Comparison of ENCODE assay signal across 13 cellular contexts in genomic region chr5:150789431-150789830, GRCh38. TPM values are rescaled to one million over a fixed set of nuclear protein-coding genes. Genes with fewer than 3 reads are reported as not detected.
A peak's percentile ranks its signal among the peaks of the same experiment; 100 is the strongest.
DNase-seq lines count a peak whose midpoint lies in the region; ATAC-seq and TF ChIP-seq lines count a peak whose summit lies in the region.
"Had no signal": no experiment of that assay in that cellular context is flagged by ENCODE, and none has a peak within 500 bp of the region (broad histone marks: within the 10 kb centered on the region; RNA-seq: fewer than 3 reads in every experiment).

No MANE protein-coding gene starts in this region.

- H2AFZ ChIP-seq in DND-41 (ENCODE audit: low read depth, low read length) (no peak overlapping the region), Loucy (ENCODE audit: low read length) (no peak overlapping the region)

- H3K79me2 ChIP-seq in DND-41 (ENCODE audit: insufficient read depth, low read length) (peaks cover 72% of the 10 kb centered on the region), Loucy (ENCODE audit: insufficient read depth, low read length) (peaks cover 100% of the 10 kb centered on the region)

- peak overlapping the region in 8 of 10 donors; percentile 41 to 95 (median 86) for H3K27ac Mint-ChIP-seq in naive thymus-derived CD8-positive, alpha-beta T cell
- H3K27ac Mint-ChIP-seq in nephron progenitor cell: no peak overlapping the region

- H3K36me3 ChIP-seq in DND-41 (ENCODE audit: insufficient read depth, low read length): no peaks in the 10 kb centered on the region
- peaks cover 30% of the 10 kb centered on the region for H3K36me3 ChIP-seq in Loucy (ENCODE audit: insufficient read depth, low read length)
- H3K36me3 ChIP-seq in body of pancreas (replicated peaks in 1 of 2; ENCODE audit: insufficient read depth in 1 of 2, low read depth in 2 of 2): no peaks in the 10 kb centered on the region

- no peaks in the 10 kb centered on the region for H3K9me2 ChIP-seq in Loucy (replicated peaks; ENCODE audit: low read depth, low read length)

- peaks cover 8% of the 10 kb centered on the region for H3F3A ChIP-seq in Loucy (ENCODE audit: low read depth)

- H3K4me1 ChIP-seq in DND-41 (ENCODE audit: insufficient read depth, low read length) (peaks cover 31% of the 10 kb centered on the region), Loucy (ENCODE audit: insufficient read depth, low read length, poor library complexity, severe bottlenecking) (peaks cover 66% of the 10 kb centered on the region), body of pancreas (peaks cover 13% of the 10 kb centered on the region)

- TF ChIP-seq CTCF in DND-41 (IDR thresholded peaks at IDR 0.05; ENCODE audit: borderline replicate concordance, extremely low read depth, low read length, poor library complexity, severe bottlenecking): no peak
- no peak for TF ChIP-seq CTCF in Loucy (conservative IDR thresholded peaks at IDR 0.05; ENCODE audit: low read length)
- no peak for TF ChIP-seq CTCF in body of pancreas (IDR thresholded peaks at IDR 0.05)
- no peak for TF ChIP-seq CTCF in nephron progenitor cell (IDR thresholded peaks at IDR 0.05)

- POLR2A ChIA-PET in naive thymus-derived CD8-positive, alpha-beta T cell (lab: Charles Lee): interaction anchor here (1.4 to 1.6 kb wide), 2 partner anchors 10 to 31 kb away, joined by 6 to 10 read pairs; partner anchors contain the start of genes DCTN4 and SMIM3

- no peaks in the 10 kb centered on the region for H3K27me3 ChIP-seq in DND-41 (ENCODE audit: insufficient read depth, low read length, poor library complexity)
- H3K27me3 ChIP-seq in Loucy (ENCODE audit: insufficient read depth, low read length, poor library complexity, severe bottlenecking): no peaks in the 10 kb centered on the region
- no peaks in the 10 kb centered on the region for H3K27me3 ChIP-seq in body of pancreas

- H3K4me2 ChIP-seq in DND-41 (ENCODE audit: insufficient read depth, low read length) (peak overlapping the region; percentile 55), Loucy (ENCODE audit: low read depth, low read length, poor library complexity, severe bottlenecking) (peak overlapping the region; percentile 98)

- ATAC-seq in DND-41 (ENCODE audit: insufficient read depth, low read depth) (no peak), body of pancreas (no peak), GM18907 (IDR thresholded peaks at IDR 0.05; ENCODE audit: unreplicated experiment) (no peak), HG03159 (IDR thresholded peaks at IDR 0.05; ENCODE audit: unreplicated experiment) (no peak)
- no peak for ATAC-seq in naive thymus-derived CD8-positive, alpha-beta T cell

- H3K36me3 Mint-ChIP-seq in naive thymus-derived CD8-positive, alpha-beta T cell: no peaks in the 10 kb centered on the region
- H3K36me3 Mint-ChIP-seq in nephron progenitor cell (ENCODE audit: low read depth): peaks cover 40% of the 10 kb centered on the region

- intact Hi-C loops in body of pancreas (cut with DNase I): no loop called here

- TF ChIP-seq POLR2A in body of pancreas (IDR thresholded peaks at IDR 0.05): no peak

- H3K4me1 Mint-ChIP-seq in naive thymus-derived CD8-positive, alpha-beta T cell: peaks cover 21 to 62% (median 52%) of the 10 kb centered on the region in 4 donors
- H3K4me1 Mint-ChIP-seq in nephron progenitor cell: peaks cover 30% of the 10 kb centered on the region

- H4K20me1 ChIP-seq in DND-41 (ENCODE audit: insufficient read depth, low read length): 0 out of 2 replicates have a peak, but pooled peaks cover 4% of the 10 kb centered on the region
- peaks cover 81% of the 10 kb centered on the region for H4K20me1 ChIP-seq in Loucy (ENCODE audit: insufficient read depth, low read length, poor library complexity, severe bottlenecking)

- H3K9ac ChIP-seq in DND-41 (ENCODE audit: low read depth, low read length): peak overlapping the region; percentile 39; the same call in 1 of the 2 replicates
- H3K9ac ChIP-seq in Loucy (ENCODE audit: low read depth, low read length, poor library complexity, severe bottlenecking): peak overlapping the region; percentile 79

- H3K27me3 Mint-ChIP-seq in naive thymus-derived CD8-positive, alpha-beta T cell: no peaks in the 10 kb centered on the region
- H3K27me3 Mint-ChIP-seq in nephron progenitor cell (ENCODE audit: low read depth, poor library complexity): no peaks in the 10 kb centered on the region

- no peaks in the 10 kb centered on the region for H3K9me3 Mint-ChIP-seq in naive thymus-derived CD8-positive, alpha-beta T cell
- peaks cover 35% of the 10 kb centered on the region for H3K9me3 Mint-ChIP-seq in nephron progenitor cell

- H3K4me3 Mint-ChIP-seq in naive thymus-derived CD8-positive, alpha-beta T cell: peak overlapping the region in 5 of 10 donors; percentile 20 to 78 (median 63)
- no peak overlapping the region for H3K4me3 Mint-ChIP-seq in nephron progenitor cell

- WGBS in body of pancreas, 2 donors: 72 to 84% methylated on average over 7 of the region's 7 CpGs

- H3K27ac ChIP-seq in DND-41 (ENCODE audit: low read length): peak overlapping the region; percentile 75
- H3K27ac ChIP-seq in body of pancreas: peak overlapping the region in 3 of 4 donors; percentile 13 to 57 (median 41)

- DNase-seq in DND-41 (no peak), body of pancreas (no peak), nephron progenitor cell (no peak), GM19240 (ENCODE audit: insufficient read length, low spot score) (no peak)
- DNase-seq in naive thymus-derived CD8-positive, alpha-beta T cell: no peak
- DNase-seq: cortex of kidney, NCI-H2107 had no signal

- H3K4me3 ChIP-seq in DND-41 (ENCODE audit: low read depth in 1 of 2, low read length in 2 of 2) (peak overlapping the region in 1 of 2 experiments; percentile 22; a peak in 2 of 4 replicates), Loucy (ENCODE audit: low read length, poor library complexity, severe bottlenecking) (peak overlapping the region; percentile 85), body of pancreas (no peak overlapping the region)

- no peaks in the 10 kb centered on the region for H3K9me3 ChIP-seq in DND-41 (ENCODE audit: insufficient read depth, low read length, severe bottlenecking)
- peaks cover 5% of the 10 kb centered on the region for H3K9me3 ChIP-seq in Loucy (ENCODE audit: insufficient read depth, low read depth, low read length)
- no peaks in the 10 kb centered on the region for H3K9me3 ChIP-seq in body of pancreas

RNA-seq across cellular contexts. Expression of gene SMIM3, which starts 10.9 kb away (rescaled TPM):
- 10 to 100 TPM; 40.2 to 51.6 TPM for total RNA-seq in body of pancreas
- 1 to 10 TPM; 4.1 to 5.5 TPM for total RNA-seq in naive thymus-derived CD8-positive, alpha-beta T cell
- 10 to 100 TPM in 1 of 3 donors, 1 to 10 TPM in 2; 8.5 to 12.2 (median 8.6) TPM for polyA plus RNA-seq in naive thymus-derived CD8-positive, alpha-beta T cell

RNA-seq across cellular contexts. Expression of gene DCTN4, which starts 30.6 kb away (rescaled TPM):
- total RNA-seq in body of pancreas: 10 to 100 TPM; 30.6 to 49.4 TPM
- 10 to 100 TPM; 44.1 to 49.4 TPM for total RNA-seq in naive thymus-derived CD8-positive, alpha-beta T cell
- polyA plus RNA-seq in naive thymus-derived CD8-positive, alpha-beta T cell: 10 to 100 TPM in 1 of 3 donors, 1 to 10 TPM in 2; 8.1 to 11.5 (median 9.5) TPM

RNA-seq across cellular contexts. Expression of gene IRGM, which starts 56.9 kb away (rescaled TPM):
- total RNA-seq in body of pancreas: not detected
- 1 to 10 TPM; 2.2 to 2.8 TPM for total RNA-seq in naive thymus-derived CD8-positive, alpha-beta T cell
- 1 to 10 TPM in 2 of 3 donors, under 1 TPM in 1; 0.43 to 2.4 (median 1.9) TPM for polyA plus RNA-seq in naive thymus-derived CD8-positive, alpha-beta T cell
- total RNA-seq: HT-29, osteocyte, SK-MEL-5 had no signal

Comparison
In these comparisons a context has a peak if more than half of its experiments do, and no peak if none do; other contexts are left out.
1. RNA of gene SMIM3, which starts 10.9 kb away (total RNA-seq): 40.2 to 51.6 TPM in body of pancreas; 4.1 to 5.5 TPM in naive thymus-derived CD8-positive, alpha-beta T cell; every median in the first group is over 4 times any median in the second.